ENCODE assay signal across 8 cellular contexts in genomic region chr2:71548589-71549485, GRCh38.
DNase-seq lines count a peak whose midpoint lies in the region; ATAC-seq and TF ChIP-seq lines count a peak whose summit lies in the region.

No MANE protein-coding gene starts in this region.

- H3K4me1 ChIP-seq in adipocyte (ENCODE audit: control insufficient read depth, insufficient read depth, low read length): peaks cover 11% of the 10 kb centered on the region
- H3K4me1 ChIP-seq in left ventricle myocardium inferior: peaks cover 16% of the 10 kb centered on the region

- no peaks in the 10 kb centered on the region for H3K36me3 ChIP-seq in adipocyte (ENCODE audit: control insufficient read depth, insufficient read depth, low read length, severe bottlenecking)
- H3K36me3 ChIP-seq in left ventricle myocardium inferior: peaks cover 25% of the 10 kb centered on the region

- no peaks in the 10 kb centered on the region for H3K9me3 ChIP-seq in adipocyte (ENCODE audit: control insufficient read depth, low read length)
- H3K9me3 ChIP-seq in left ventricle myocardium inferior (replicated peaks): no peaks in the 10 kb centered on the region

- H3K27me3 ChIP-seq in adipocyte (replicated peaks; ENCODE audit: control insufficient read depth, insufficient read depth, low read length) (peaks cover 37% of the 10 kb centered on the region), left ventricle myocardium inferior (ENCODE audit: low read depth) (no peaks in the 10 kb centered on the region)

- no peak overlapping the region for H3K9ac ChIP-seq in adipocyte (ENCODE audit: low read length)

- TF ChIP-seq CTCF in left ventricle myocardium inferior (IDR thresholded peaks at IDR 0.05; ENCODE audit: borderline replicate concordance): peak; percentile 84

- intact Hi-C loops in left ventricle myocardium inferior (cut with micrococcal nuclease): loop anchor here (10.0 kb wide), 1 partner anchor 596 kb away; the partner anchor contains the start of gene CYP26B1
- intact Hi-C loops in sciatic nerve (cut with DNase I): loop anchor here (5.0 kb wide), 1 partner anchor 598 kb away; the partner anchor contains the start of gene CYP26B1

- H3K27ac ChIP-seq in left ventricle myocardium inferior (replicated peaks): no peak overlapping the region

- peak; percentile 83 for ATAC-seq in sciatic nerve
- no peak for ATAC-seq in HG03025 (IDR thresholded peaks at IDR 0.05; ENCODE audit: low FRiP score, unreplicated experiment)
- no peak for ATAC-seq in HG02623 (IDR thresholded peaks at IDR 0.05; ENCODE audit: unreplicated experiment)

- in situ Hi-C loops in KBM-7 (cut with MboI; ENCODE audit: low pct_unique_long_range_greater_than_20kb, low sequenced_read_pairs): loop anchor here (25.0 kb wide), 1 partner anchor 588 kb away; the partner anchor contains the start of gene CYP26B1

- no peak overlapping the region for H3K4me3 ChIP-seq in adipocyte (ENCODE audit: low read length)
- H3K4me3 ChIP-seq in left ventricle myocardium inferior: no peak overlapping the region

- peak; percentile 14 for DNase-seq in GDM1 (lab: John Stamatoyannopoulos, UW)
- peak; percentile 70 for DNase-seq in KBM-7
- DNase-seq in SW480 (ENCODE audit: low spot score): peak; percentile 41
- DNase-seq in adipocyte (ENCODE audit: low read depth): peak; percentile 77
- peak; percentile 65 for DNase-seq in left ventricle myocardium inferior
- DNase-seq in sciatic nerve (ENCODE audit: low spot score): peak; percentile 83

Comparison
In these comparisons a context has a peak if more than half of its experiments do, and no peak if none do; other contexts are left out.
1. DNase-seq: peak in every context shown above with its lines; median percentile 83 in sciatic nerve; 77 in adipocyte; 70 in KBM-7; 65 in left ventricle myocardium inferior; 41 in SW480; 14 in GDM1.